In the genomic region with DNA sequence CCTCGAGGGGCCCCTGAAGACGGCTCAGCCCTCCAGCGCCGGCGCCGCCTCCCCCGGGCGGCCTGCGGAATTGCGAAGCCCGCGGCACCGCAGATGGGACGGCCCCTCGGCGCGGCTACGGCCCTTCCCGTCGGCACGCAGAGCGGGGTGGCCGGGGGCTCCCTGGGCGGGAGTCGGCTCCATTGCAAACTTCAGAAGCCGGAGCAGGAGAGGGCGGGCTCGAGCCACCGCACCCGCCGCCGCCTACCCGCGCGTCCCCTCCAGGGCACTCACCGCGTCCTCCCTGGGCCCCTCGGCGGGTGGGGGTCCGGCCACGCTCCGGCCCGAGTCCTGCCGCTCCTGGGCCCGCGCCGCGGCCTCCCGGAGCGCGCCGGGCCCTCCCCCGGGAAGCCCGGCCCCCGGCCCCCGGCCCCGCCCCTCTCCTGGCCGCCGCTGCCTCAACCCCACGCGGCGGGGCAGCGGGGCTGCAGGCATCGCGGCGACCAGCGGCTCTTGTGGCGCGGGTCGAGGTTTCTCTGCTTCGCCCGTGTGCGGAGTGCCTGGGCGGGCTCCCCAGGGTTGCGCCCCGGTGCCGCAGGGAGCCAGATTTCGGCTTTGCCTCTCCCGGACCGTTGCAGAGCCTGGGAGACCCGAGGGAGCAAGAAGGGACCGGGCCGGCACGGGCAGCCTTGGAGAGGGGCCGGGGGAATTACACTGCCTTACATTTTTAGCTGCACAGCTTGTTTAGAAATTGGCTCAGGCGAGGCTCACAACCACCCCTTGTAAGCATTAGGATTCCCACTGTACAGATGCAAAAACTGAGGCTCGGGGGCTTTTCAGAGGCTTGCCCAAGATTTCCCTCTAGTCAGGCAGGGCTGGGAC, we compare ENCODE assay signal across 8 cellular contexts. TPM values are rescaled to one million over a fixed set of nuclear protein-coding genes. Genes with fewer than 3 reads are reported as not detected.
DNase-seq lines count a peak whose midpoint lies in the region; ATAC-seq, FAIRE-seq and TF ChIP-seq lines count a peak whose summit lies in the region.

A gene (minus strand): TSS at position 359 of the 861 bp plus-strand sequence. CDS start 3,707 bp downstream, outside the sequence.

- H3K4me1 ChIP-seq in A549 (peaks cover 47% of the 10 kb centered on the region), KMS-11 (ENCODE audit: low read depth, poor library complexity, severe bottlenecking) (peaks cover 13% of the 10 kb centered on the region), suprapubic skin (peaks cover 47% of the 10 kb centered on the region)

- TF ChIP-seq CTCF in A549 (IDR thresholded peaks at IDR 0.05) (no peak), KMS-11 (conservative IDR thresholded peaks at IDR 0.05; ENCODE audit: low read depth, low read length) (no peak), mesothelial cell of epicardium (IDR thresholded peaks at IDR 0.05; ENCODE audit: unreplicated experiment) (no peak), suprapubic skin (IDR thresholded peaks at IDR 0.05) (no peak)
- peak; percentile 21 for TF ChIP-seq CTCF in activated CD8-positive, alpha-beta T cell treated with anti-CD3 and anti-CD28 coated beads for 36 hours (IDR thresholded peaks at IDR 0.05)

- H3K4me3 Mint-ChIP-seq in activated CD8-positive, alpha-beta T cell treated with anti-CD3 and anti-CD28 coated beads for 36 hours: peak within 1 kb of the TSS; percentile 71
- H3K4me3 Mint-ChIP-seq in mesothelial cell of epicardium: peak within 1 kb of the TSS; percentile 76

- H3K27ac Mint-ChIP-seq in activated CD8-positive, alpha-beta T cell treated with anti-CD3 and anti-CD28 coated beads for 36 hours: no peak within 1 kb of the TSS
- H3K27ac Mint-ChIP-seq in mesothelial cell of epicardium: peak within 1 kb of the TSS; percentile 73

- no peaks in the 10 kb centered on the region for H3K36me3 Mint-ChIP-seq in activated CD8-positive, alpha-beta T cell treated with anti-CD3 and anti-CD28 coated beads for 36 hours (ENCODE audit: low read depth)
- no peaks in the 10 kb centered on the region for H3K36me3 Mint-ChIP-seq in mesothelial cell of epicardium

- H3K9me3 ChIP-seq in A549 (no peaks in the 10 kb centered on the region), suprapubic skin (no peaks in the 10 kb centered on the region)

- DNase-seq in A549 (ENCODE audit: low read depth in 1 of 2, low spot score in 1 of 2) (peak; percentile 58 to 72), epidermal melanocyte (ENCODE audit: insufficient read length, low spot score) (peak; percentile 64), mesothelial cell of epicardium (ENCODE audit: low spot score in 2 of 2, unreplicated experiment in 2 of 2) (peak; percentile 50 to 71), suprapubic skin (ENCODE audit: low spot score in 2 of 2) (no peak), OCI-M2 (lab: John Stamatoyannopoulos, UW; ENCODE audit: unreplicated experiment) (no peak)
- DNase-seq in activated CD8-positive, alpha-beta T cell treated with anti-CD3 and anti-CD28 coated beads for 36 hours: peak; percentile 28

- peak within 1 kb of the TSS; percentile 79 for H3K4me2 ChIP-seq in A549
- peak within 1 kb of the TSS; percentile 72 for H3K4me2 ChIP-seq in KMS-11

- H3K36me3 ChIP-seq in KMS-11 (ENCODE audit: insufficient read depth): no peaks in the 10 kb centered on the region
- H3K36me3 ChIP-seq in suprapubic skin: no peaks in the 10 kb centered on the region

- H3K27ac ChIP-seq in A549 (peak within 1 kb of the TSS; percentile 84 to 98), KMS-11 (no peak within 1 kb of the TSS), suprapubic skin (peak within 1 kb of the TSS; percentile 88)

- no peak for TF ChIP-seq RAD21 in A549 (conservative IDR thresholded peaks at IDR 0.05 in 1 of 2, IDR thresholded peaks at IDR 0.05 in 1 of 2)

- no peaks in the 10 kb centered on the region for H3K79me2 ChIP-seq in KMS-11 (ENCODE audit: insufficient read depth, low read depth)

- FAIRE-seq in A549 (lab: Jason Lieb, UNC): no peak

- H2AFZ ChIP-seq in KMS-11 (ENCODE audit: low read depth): peak within 1 kb of the TSS; percentile 95

- no peaks in the 10 kb centered on the region for H4K20me1 ChIP-seq in KMS-11 (ENCODE audit: insufficient read depth)

- ATAC-seq in A549 (peak; percentile 72 to 75), GM18868 (IDR thresholded peaks at IDR 0.05; ENCODE audit: unreplicated experiment) (peak; percentile 59)
- peak; percentile 67 for ATAC-seq in activated CD8-positive, alpha-beta T cell treated with anti-CD3 and anti-CD28 coated beads for 36 hours

- peak within 1 kb of the TSS; percentile 30; the same call in 1 of the 2 replicates for H3K9ac ChIP-seq in KMS-11

- H3K27me3 ChIP-seq in KMS-11 (ENCODE audit: insufficient read depth, low read depth) (peaks cover 28% of the 10 kb centered on the region; the same call in 1 of the 2 replicates), suprapubic skin (no peaks in the 10 kb centered on the region)

- CTCF ChIA-PET in A549 (lab: Yijun Ruan, JAX): interaction anchor here (0.7 to 10.8 kb wide), 21 partner anchors 7 to 169 kb away, joined by 3 to 173 read pairs (median 5); a partner anchor contains a TSS
- CTCF ChIA-PET in activated CD8-positive, alpha-beta T cell treated with anti-CD3 and anti-CD28 coated beads for 36 hours (lab: Charles Lee): interaction anchor here (0.9 to 3.4 kb wide), 10 partner anchors 8 to 73 kb away, joined by 3 to 32 read pairs (median 5); a partner anchor contains a TSS

- 5% methylated on average over 18 of the region's 87 CpGs for WGBS in A549 (ENCODE audit: missing lambda C conversion rate)
- under 1% methylated on average over 23 of the region's 87 CpGs for WGBS in suprapubic skin

- H3K27me3 Mint-ChIP-seq in activated CD8-positive, alpha-beta T cell treated with anti-CD3 and anti-CD28 coated beads for 36 hours: peaks cover 21% of the 10 kb centered on the region
- no peaks in the 10 kb centered on the region for H3K27me3 Mint-ChIP-seq in mesothelial cell of epicardium (ENCODE audit: low read depth)

- H3K9me3 Mint-ChIP-seq in activated CD8-positive, alpha-beta T cell treated with anti-CD3 and anti-CD28 coated beads for 36 hours: no peaks in the 10 kb centered on the region
- no peaks in the 10 kb centered on the region for H3K9me3 Mint-ChIP-seq in mesothelial cell of epicardium

- TF ChIP-seq EP300 in A549 (IDR thresholded peaks at IDR 0.05) (no peak), suprapubic skin (IDR thresholded peaks at IDR 0.05) (no peak)

- TF ChIP-seq POLR2A in A549 (IDR thresholded peaks at IDR 0.05; ENCODE audit: low read length) (peak; percentile 59), suprapubic skin (IDR thresholded peaks at IDR 0.05) (no peak)

- peaks cover 13% of the 10 kb centered on the region for H3K4me1 Mint-ChIP-seq in activated CD8-positive, alpha-beta T cell treated with anti-CD3 and anti-CD28 coated beads for 36 hours (ENCODE audit: low read depth)
- peaks cover 34% of the 10 kb centered on the region for H3K4me1 Mint-ChIP-seq in mesothelial cell of epicardium

- POLR2A ChIA-PET in A549 (lab: Yijun Ruan, JAX): interaction anchor here (0.8 to 4.8 kb wide), 6 partner anchors 8 to 62 kb away, joined by 3 to 60 read pairs (median 6); a partner anchor contains a TSS
- POLR2A ChIA-PET in activated CD8-positive, alpha-beta T cell treated with anti-CD3 and anti-CD28 coated beads for 36 hours (lab: Charles Lee): interaction anchor here (0.7 to 4.6 kb wide), 7 partner anchors 9 to 62 kb away, joined by 3 to 38 read pairs (median 5); a partner anchor contains a TSS

- intact Hi-C loops in activated CD8-positive, alpha-beta T cell treated with anti-CD3 and anti-CD28 coated beads for 36 hours (cut with micrococcal nuclease): no loop called here

- H3K4me3 ChIP-seq in A549 (peak within 1 kb of the TSS; percentile 72), KMS-11 (IDR thresholded peaks at IDR 0.05; ENCODE audit: insufficient read depth, low read depth, low read length) (no peak within 1 kb of the TSS), suprapubic skin (peak within 1 kb of the TSS; percentile 85)

TF ChIP-seq in A549, 52 proteins besides CTCF, POLR2A, EP300 and RAD21 (continues in another document):
- TF ChIP-seq FOSL2 (IDR thresholded peaks at IDR 0.05) (no peak), FOSL2 (CRISPR knock-in tag; IDR thresholded peaks at IDR 0.05) (no peak), TFCP2L1 (CRISPR knock-in tag; IDR thresholded peaks at IDR 0.05) (no peak), FOXS1 (CRISPR knock-in tag; IDR thresholded peaks at IDR 0.05) (no peak), NR3C1 (IDR thresholded peaks at IDR 0.05) (no peak), POLR2AphosphoS2 (conservative IDR thresholded peaks at IDR 0.05; ENCODE audit: low read length) (no peak), MYC (IDR thresholded peaks at IDR 0.05; ENCODE audit: borderline replicate concordance, low read length) (no peak)
- TF ChIP-seq, protein P1, sequence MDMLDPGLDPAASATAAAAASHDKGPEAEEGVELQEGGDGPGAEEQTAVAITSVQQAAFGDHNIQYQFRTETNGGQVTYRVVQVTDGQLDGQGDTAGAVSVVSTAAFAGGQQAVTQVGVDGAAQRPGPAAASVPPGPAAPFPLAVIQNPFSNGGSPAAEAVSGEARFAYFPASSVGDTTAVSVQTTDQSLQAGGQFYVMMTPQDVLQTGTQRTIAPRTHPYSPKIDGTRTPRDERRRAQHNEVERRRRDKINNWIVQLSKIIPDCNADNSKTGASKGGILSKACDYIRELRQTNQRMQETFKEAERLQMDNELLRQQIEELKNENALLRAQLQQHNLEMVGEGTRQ (IDR thresholded peaks at IDR 0.05): no peak
- TF ChIP-seq, protein P2, sequence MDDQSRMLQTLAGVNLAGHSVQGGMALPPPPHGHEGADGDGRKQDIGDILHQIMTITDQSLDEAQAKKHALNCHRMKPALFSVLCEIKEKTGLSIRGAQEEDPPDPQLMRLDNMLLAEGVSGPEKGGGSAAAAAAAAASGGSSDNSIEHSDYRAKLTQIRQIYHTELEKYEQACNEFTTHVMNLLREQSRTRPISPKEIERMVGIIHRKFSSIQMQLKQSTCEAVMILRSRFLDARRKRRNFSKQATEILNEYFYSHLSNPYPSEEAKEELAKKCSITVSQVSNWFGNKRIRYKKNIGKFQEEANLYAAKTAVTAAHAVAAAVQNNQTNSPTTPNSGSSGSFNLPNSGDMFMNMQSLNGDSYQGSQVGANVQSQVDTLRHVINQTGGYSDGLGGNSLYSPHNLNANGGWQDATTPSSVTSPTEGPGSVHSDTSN (IDR thresholded peaks at IDR 0.05): no peak
- TF ChIP-seq, protein P3, sequence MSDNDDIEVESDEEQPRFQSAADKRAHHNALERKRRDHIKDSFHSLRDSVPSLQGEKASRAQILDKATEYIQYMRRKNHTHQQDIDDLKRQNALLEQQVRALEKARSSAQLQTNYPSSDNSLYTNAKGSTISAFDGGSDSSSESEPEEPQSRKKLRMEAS (IDR thresholded peaks at IDR 0.05): peak; percentile 63; the same call in 1 of the 2 replicates

RNA-seq across cellular contexts. Expression of the gene that starts here (rescaled TPM):
- 15.8 and 16.5 TPM in 2 replicates for polyA plus RNA-seq in A549 (2011; rRNA removed)
- polyA plus RNA-seq in A549 (2012; cell fraction: cytosol; rRNA removed): 36.2 and 40.9 TPM in 2 replicates
- polyA plus RNA-seq in A549 (2012; cell fraction: nucleus; rRNA removed): 35.4 and 35.9 TPM in 2 replicates
- polyA plus RNA-seq in A549 (2017; fragmentation: RNase III; extraction: RNeasy Plus Mini Kit Qiagen cat#74134 plus additional on column Dnase treatment): 32.9 to 35.7 TPM (median 35.3 TPM) in 3 replicates
- polyA minus RNA-seq in A549 (2011; rRNA and poly(A)+ RNA removed): 12.0 and 17.2 TPM in 2 replicates
- 1 to 10 TPM; 4.7 to 8.0 TPM for total RNA-seq in activated CD8-positive, alpha-beta T cell treated with anti-CD3 and anti-CD28 coated beads for 36 hours
- 61.1 to 68.2 TPM (median 64.1 TPM) in 3 replicates for total RNA-seq in mesothelial cell of epicardium
- 10 to 100 TPM; 42.5 to 59.3 (median 53.5) TPM for total RNA-seq in suprapubic skin

Comparison
In these comparisons a context has a peak if more than half of its experiments do, and no peak if none do; other contexts are left out.
1. DNase-seq: peak in A549 (2 of 2), activated CD8-positive, alpha-beta T cell treated with anti-CD3 and anti-CD28 coated beads for 36 hours (single experiment), epidermal melanocyte (single experiment) and mesothelial cell of epicardium (2 of 2); none in suprapubic skin (0 of 2) and OCI-M2 (single experiment).
2. Peak in every context shown above with its lines, with median percentiles within 50 percentile points of each other: ATAC-seq.